ENCODE assay signal across 19 cellular contexts in the genomic region with DNA sequence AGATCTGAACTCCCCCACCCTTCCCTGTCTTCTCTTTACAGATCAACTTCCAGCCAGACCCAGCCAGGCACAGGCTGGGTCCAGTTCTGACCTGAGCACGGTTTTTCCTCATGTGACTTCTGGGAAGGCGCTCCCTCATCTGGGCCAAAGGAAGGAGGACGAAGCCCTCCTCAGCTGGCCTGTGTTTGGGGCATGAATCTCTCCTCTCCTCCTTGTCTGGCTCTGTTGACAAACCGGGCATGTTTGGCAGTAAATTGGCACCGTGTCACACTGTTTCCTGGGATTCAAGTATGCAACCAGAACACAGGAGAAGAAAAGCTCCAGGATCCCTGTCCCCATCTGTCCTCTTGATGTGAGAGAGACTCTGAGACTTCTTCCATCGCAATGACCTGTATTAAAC. TPM values are rescaled to one million over a fixed set of nuclear protein-coding genes. Genes with fewer than 3 reads are reported as not detected.
A peak's percentile ranks its signal among the peaks of the same experiment; 100 is the strongest.
DNase-seq lines count a peak whose midpoint lies in the region; ATAC-seq and TF ChIP-seq lines count a peak whose summit lies in the region.
"Had no signal": no experiment of that assay in that cellular context is flagged by ENCODE, and none has a peak within 500 bp of the region (broad histone marks: within the 10 kb centered on the region; RNA-seq: fewer than 3 reads in every experiment).

No MANE protein-coding gene starts in this region.

- H3K27me3 ChIP-seq in SK-N-SH (ENCODE audit: insufficient read depth) (no peaks in the 10 kb centered on the region), foreskin keratinocyte (no peaks in the 10 kb centered on the region)
- H3K27me3 ChIP-seq: BE2C, stomach had no signal

- H3K4me1 ChIP-seq in SK-N-SH (ENCODE audit: control insufficient read depth in 1 of 2, insufficient read depth in 2 of 2, low read depth in 1 of 2, low read length in 1 of 2), result no peaks in the 10 kb centered on the region
- no peaks in the 10 kb centered on the region for H3K4me1 ChIP-seq in foreskin keratinocyte
- H3K4me1 ChIP-seq: BE2C, prostate gland had no signal

- DNase-seq in activated naive CD4-positive, alpha-beta T cell treated with anti-CD3 and anti-CD28 coated beads for 36 hours, result no peak
- DNase-seq in activated naive CD4-positive, alpha-beta T cell treated with anti-CD3 and anti-CD28 coated beads, Interleukin-2, amount 50 U/mL, for 16 hours, result no peak
- DNase-seq in NCI-H1092 treated with DMSO at 0.1 percent for 48 hours (lab: John Stamatoyannopoulos, UW), result peak; percentile 81
- peak; percentile 29 for DNase-seq in pons (ENCODE audit: low spot score)
- DNase-seq in SK-N-SH, result no peak
- no peak for DNase-seq in foreskin keratinocyte
- DNase-seq: BE2C, Calu3, NCI-H1105, NCI-H524, SHP77, stomach had no signal

- CTCF ChIA-PET in activated naive CD4-positive, alpha-beta T cell treated with anti-CD3 and anti-CD28 coated beads for 36 hours (lab: Charles Lee), result no interaction called here
- CTCF ChIA-PET in SK-N-SH (lab: Yijun Ruan, JAX), result interaction anchor here (1.9 kb wide), 1 partner anchor 19 kb away, joined by 10 read pairs; a partner anchor contains a TSS

- no peak overlapping the region for H3K4me3 ChIP-seq in SK-N-SH (ENCODE audit: low read depth in 2 of 2, low read length in 1 of 2)
- H3K4me3 ChIP-seq: prostate gland, skin epidermis, stomach had no signal

- no peak overlapping the region for H3K4me2 ChIP-seq in SK-N-SH

- intact Hi-C loops in activated naive CD4-positive, alpha-beta T cell treated with anti-CD3 and anti-CD28 coated beads for 36 hours (cut with micrococcal nuclease), result no loop called here

- H3K9me2 ChIP-seq in SK-N-SH, result no peaks in the 10 kb centered on the region

- peaks cover 46 to 53% of the 10 kb centered on the region in 2 experiments for H3K36me3 ChIP-seq in SK-N-SH (replicated peaks in 1 of 2; ENCODE audit: control insufficient read depth in 1 of 2, insufficient read depth in 2 of 2, low read length in 1 of 2)
- H3K36me3 ChIP-seq: BE2C, prostate gland had no signal

- H3K27ac ChIP-seq in cingulate gyrus (ENCODE audit: low read depth, low read length), result peak overlapping the region; percentile 60
- H3K27ac ChIP-seq in SK-N-SH (ENCODE audit: low read depth in 2 of 2, low read length in 1 of 2), result no peak overlapping the region; a peak in 1 of 4 replicates
- no peak overlapping the region for H3K27ac ChIP-seq in foreskin keratinocyte
- H3K27ac ChIP-seq: prostate gland had no signal

- POLR2A ChIA-PET in SK-N-SH (lab: Yijun Ruan, JAX), result no interaction called here

- no peak for ATAC-seq in foreskin keratinocyte
- no peak for ATAC-seq in HG03280 (IDR thresholded peaks at IDR 0.05; ENCODE audit: unreplicated experiment)
- ATAC-seq: left lobe of liver had no signal

- TF ChIP-seq RAD21 in SK-N-SH (IDR thresholded peaks at IDR 0.05; ENCODE audit: low read length), result no peak

- H3K4me1 Mint-ChIP-seq in activated naive CD4-positive, alpha-beta T cell treated with anti-CD3 and anti-CD28 coated beads for 36 hours (ENCODE audit: low read depth), result peaks cover 2% of the 10 kb centered on the region
- H3K4me1 Mint-ChIP-seq: neural crest cell had no signal

- no peak for TF ChIP-seq EP300 in SK-N-SH (IDR thresholded peaks at IDR 0.05; ENCODE audit: borderline replicate concordance in 1 of 2, low read depth in 1 of 2, low read length in 1 of 2)

- no peaks in the 10 kb centered on the region for H3K27me3 Mint-ChIP-seq in activated naive CD4-positive, alpha-beta T cell treated with anti-CD3 and anti-CD28 coated beads for 36 hours (ENCODE audit: low read depth)

- no peaks in the 10 kb centered on the region for H3K79me2 ChIP-seq in SK-N-SH (ENCODE audit: insufficient read depth)

- no peak overlapping the region for H3K9ac ChIP-seq in SK-N-SH

- H3K36me3 Mint-ChIP-seq in activated naive CD4-positive, alpha-beta T cell treated with anti-CD3 and anti-CD28 coated beads for 36 hours (ENCODE audit: low read depth), result peaks cover 21% of the 10 kb centered on the region

- H3K27ac Mint-ChIP-seq in activated naive CD4-positive, alpha-beta T cell treated with anti-CD3 and anti-CD28 coated beads for 36 hours, result peak overlapping the region; percentile 56

- no peak overlapping the region for H2AFZ ChIP-seq in SK-N-SH (ENCODE audit: low read depth)

- WGBS in SK-N-SH (ENCODE audit: low lambda C conversion rate), result 97% methylated on average over 5 of the region's 6 CpGs

- H3K9me3 Mint-ChIP-seq in activated naive CD4-positive, alpha-beta T cell treated with anti-CD3 and anti-CD28 coated beads for 36 hours, result no peaks in the 10 kb centered on the region
- H3K9me3 Mint-ChIP-seq: neural crest cell had no signal

- H3K4me3 Mint-ChIP-seq in activated naive CD4-positive, alpha-beta T cell treated with anti-CD3 and anti-CD28 coated beads for 36 hours, result no peak overlapping the region
- H3K4me3 Mint-ChIP-seq: neural crest cell had no signal

- no peaks in the 10 kb centered on the region for H3K9me3 ChIP-seq in SK-N-SH
- H3K9me3 ChIP-seq: BE2C, prostate gland, stomach had no signal

- no peak for TF ChIP-seq CTCF in SK-N-SH (IDR thresholded peaks at IDR 0.05)
- no peak for TF ChIP-seq CTCF in foreskin keratinocyte (conservative IDR thresholded peaks at IDR 0.05)

- H4K20me1 ChIP-seq in SK-N-SH (ENCODE audit: insufficient read depth), result no peaks in the 10 kb centered on the region

- peaks cover 5% of the 10 kb centered on the region for H3F3A ChIP-seq in SK-N-SH (replicated peaks; ENCODE audit: insufficient read depth)

TF ChIP-seq in SK-N-SH, 30 proteins besides CTCF, POLR2A, EP300 and RAD21:
- TF ChIP-seq MXI1 (IDR thresholded peaks at IDR 0.05; ENCODE audit: low read depth, low read length) (no peak), FOXM1 (IDR thresholded peaks at IDR 0.05; ENCODE audit: low read depth) (no peak), NFIC (IDR thresholded peaks at IDR 0.05; ENCODE audit: borderline replicate concordance) (no peak), ELF1 (IDR thresholded peaks at IDR 0.05) (no peak), FOXJ3 (CRISPR knock-in tag; IDR thresholded peaks at IDR 0.05) (no peak), GABPA (IDR thresholded peaks at IDR 0.05; ENCODE audit: low read depth) (no peak), POLR2AphosphoS5 (IDR thresholded peaks at IDR 0.05; ENCODE audit: low read depth, low read length) (no peak), YY1 (IDR thresholded peaks at IDR 0.05; ENCODE audit: low read depth) (no peak), NRF1 (IDR thresholded peaks at IDR 0.05; ENCODE audit: low read depth, low read length) (no peak), JUND (IDR thresholded peaks at IDR 0.05) (no peak), MEF2A (IDR thresholded peaks at IDR 0.05; ENCODE audit: borderline replicate concordance, low read depth) (no peak)
- TF ChIP-seq, protein P1, sequence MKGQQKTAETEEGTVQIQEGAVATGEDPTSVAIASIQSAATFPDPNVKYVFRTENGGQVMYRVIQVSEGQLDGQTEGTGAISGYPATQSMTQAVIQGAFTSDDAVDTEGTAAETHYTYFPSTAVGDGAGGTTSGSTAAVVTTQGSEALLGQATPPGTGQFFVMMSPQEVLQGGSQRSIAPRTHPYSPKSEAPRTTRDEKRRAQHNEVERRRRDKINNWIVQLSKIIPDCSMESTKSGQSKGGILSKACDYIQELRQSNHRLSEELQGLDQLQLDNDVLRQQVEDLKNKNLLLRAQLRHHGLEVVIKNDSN (IDR thresholded peaks at IDR 0.05; ENCODE audit: borderline replicate concordance, low read depth), result no peak
- TF ChIP-seq, protein P2, sequence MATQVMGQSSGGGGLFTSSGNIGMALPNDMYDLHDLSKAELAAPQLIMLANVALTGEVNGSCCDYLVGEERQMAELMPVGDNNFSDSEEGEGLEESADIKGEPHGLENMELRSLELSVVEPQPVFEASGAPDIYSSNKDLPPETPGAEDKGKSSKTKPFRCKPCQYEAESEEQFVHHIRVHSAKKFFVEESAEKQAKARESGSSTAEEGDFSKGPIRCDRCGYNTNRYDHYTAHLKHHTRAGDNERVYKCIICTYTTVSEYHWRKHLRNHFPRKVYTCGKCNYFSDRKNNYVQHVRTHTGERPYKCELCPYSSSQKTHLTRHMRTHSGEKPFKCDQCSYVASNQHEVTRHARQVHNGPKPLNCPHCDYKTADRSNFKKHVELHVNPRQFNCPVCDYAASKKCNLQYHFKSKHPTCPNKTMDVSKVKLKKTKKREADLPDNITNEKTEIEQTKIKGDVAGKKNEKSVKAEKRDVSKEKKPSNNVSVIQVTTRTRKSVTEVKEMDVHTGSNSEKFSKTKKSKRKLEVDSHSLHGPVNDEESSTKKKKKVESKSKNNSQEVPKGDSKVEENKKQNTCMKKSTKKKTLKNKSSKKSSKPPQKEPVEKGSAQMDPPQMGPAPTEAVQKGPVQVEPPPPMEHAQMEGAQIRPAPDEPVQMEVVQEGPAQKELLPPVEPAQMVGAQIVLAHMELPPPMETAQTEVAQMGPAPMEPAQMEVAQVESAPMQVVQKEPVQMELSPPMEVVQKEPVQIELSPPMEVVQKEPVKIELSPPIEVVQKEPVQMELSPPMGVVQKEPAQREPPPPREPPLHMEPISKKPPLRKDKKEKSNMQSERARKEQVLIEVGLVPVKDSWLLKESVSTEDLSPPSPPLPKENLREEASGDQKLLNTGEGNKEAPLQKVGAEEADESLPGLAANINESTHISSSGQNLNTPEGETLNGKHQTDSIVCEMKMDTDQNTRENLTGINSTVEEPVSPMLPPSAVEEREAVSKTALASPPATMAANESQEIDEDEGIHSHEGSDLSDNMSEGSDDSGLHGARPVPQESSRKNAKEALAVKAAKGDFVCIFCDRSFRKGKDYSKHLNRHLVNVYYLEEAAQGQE (IDR thresholded peaks at IDR 0.05; ENCODE audit: low read depth, low read length), result no peak

RNA-seq across cellular contexts. Expression of a gene that starts 18.3 kb away (rescaled TPM):
- total RNA-seq in activated naive CD4-positive, alpha-beta T cell treated with anti-CD3 and anti-CD28 coated beads for 36 hours, result 10 to 100 TPM; 53.3 to 53.4 TPM
- 100.0 and 116 TPM in 2 replicates for polyA plus RNA-seq in SK-N-SH (2012; rRNA removed)
- polyA plus RNA-seq in SK-N-SH (2012; cell fraction: cytosol; rRNA removed), result 87.0 and 99.7 TPM in 2 replicates
- 84.0 and 90.1 TPM in 2 replicates for polyA plus RNA-seq in SK-N-SH (2012; cell fraction: nucleus; rRNA removed)
- 61.2 and 67.6 TPM in 2 replicates for total RNA-seq in foreskin keratinocyte
- polyA plus RNA-seq in foreskin keratinocyte, result 54.6 and 58.4 TPM in 2 replicates

RNA-seq across cellular contexts. Expression of a gene that starts 21.6 kb away (rescaled TPM):
- not detected for total RNA-seq in activated naive CD4-positive, alpha-beta T cell treated with anti-CD3 and anti-CD28 coated beads for 36 hours
- polyA plus RNA-seq in SK-N-SH (2012; rRNA removed) (0.10 TPM in 1 of 2 replicates, not detected in the other), foreskin keratinocyte (0.02 TPM in 1 of 2 replicates, not detected in the other)
- 0.08 TPM in 2 replicates for polyA plus RNA-seq in SK-N-SH (2012; cell fraction: cytosol; rRNA removed)
- 0.05 and 0.18 TPM in 2 replicates for polyA plus RNA-seq in SK-N-SH (2012; cell fraction: nucleus; rRNA removed)
- total RNA-seq in foreskin keratinocyte, result not detected in 2 replicates
- total RNA-seq: Calu3, Daoy, left lobe of liver, neural crest cell, prostate gland, stomach had no signal

RNA-seq across cellular contexts. Expression of a gene that starts 55.3 kb away (rescaled TPM):
- 1,000 to 10,000 TPM; 1,341 to 1,386 TPM for total RNA-seq in activated naive CD4-positive, alpha-beta T cell treated with anti-CD3 and anti-CD28 coated beads for 36 hours
- polyA plus RNA-seq in SK-N-SH (2012; rRNA removed) (not detected in 2 replicates), foreskin keratinocyte (not detected in 2 replicates)
- not detected in 2 replicates for polyA plus RNA-seq in SK-N-SH (2012; cell fraction: cytosol; rRNA removed)
- polyA plus RNA-seq in SK-N-SH (2012; cell fraction: nucleus; rRNA removed), result not detected in 2 replicates
- 2,556 and 4,441 TPM in 2 replicates for total RNA-seq in foreskin keratinocyte
- polyA plus RNA-seq: stomach had no signal

Comparison
In these comparisons a context has a peak if more than half of its experiments do, and no peak if none do; other contexts are left out.
1. DNase-seq: peak in NCI-H1092 treated with DMSO at 0.1 percent for 48 hours (single experiment) and pons (single experiment); none in activated naive CD4-positive, alpha-beta T cell treated with anti-CD3 and anti-CD28 coated beads for 36 hours (single experiment), activated naive CD4-positive, alpha-beta T cell treated with anti-CD3 and anti-CD28 coated beads, Interleukin-2, amount 50 U/mL, for 16 hours (single experiment), SK-N-SH (single experiment) and foreskin keratinocyte (0 of 2).